In the genomic region with DNA sequence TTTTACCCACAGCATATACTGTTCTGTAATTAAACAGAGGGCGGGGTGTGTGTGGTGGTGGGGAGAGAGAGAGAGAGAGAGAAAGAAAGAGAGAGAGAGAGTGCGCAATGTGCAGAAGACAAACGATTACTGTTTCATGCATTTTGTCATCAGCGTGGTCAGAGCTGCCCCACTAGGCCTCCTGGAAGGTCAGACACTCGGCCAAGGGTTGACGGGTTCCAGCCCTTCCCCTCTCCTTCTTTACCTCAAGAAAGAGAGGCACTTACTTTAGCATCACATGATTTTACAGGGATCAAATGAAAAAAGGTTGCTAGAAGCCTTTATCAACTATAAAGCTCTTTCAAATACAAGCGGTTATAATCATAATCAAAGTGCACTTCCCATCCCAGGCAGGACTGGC, we compare ENCODE assay signal across 12 cellular contexts.
DNase-seq lines count a peak whose midpoint lies in the region; ATAC-seq and TF ChIP-seq lines count a peak whose summit lies in the region.
"Had no signal": no experiment of that assay in that cellular context is flagged by ENCODE, and none has a peak within 500 bp of the region (broad histone marks: within the 10 kb centered on the region; RNA-seq: fewer than 3 reads in every experiment).

No MANE protein-coding gene starts in this region.

- 72 to 77% methylated on average over 7 of the region's 7 CpGs for WGBS in heart right ventricle, 2 donors
- no CpG with 5 or more reads among the region's 7 CpGs for WGBS in trophoblast cell (ENCODE audit: extremely low coverage, insufficient coverage, insufficient read length)

- H2AK5ac ChIP-seq in trophoblast cell (ENCODE audit: low read length): no peak overlapping the region

- no peaks in the 10 kb centered on the region for H3K9me3 ChIP-seq in heart right ventricle
- H3K9me3 ChIP-seq in trophoblast cell (ENCODE audit: insufficient read depth, low read depth, low read length): no peaks in the 10 kb centered on the region
- H3K9me3 ChIP-seq: colonic mucosa, left lung had no signal

- H3K27ac ChIP-seq in heart right ventricle: peak overlapping the region in 8 of 10 donors; percentile 7 to 90 (median 85)
- no peak overlapping the region for H3K27ac ChIP-seq in trophoblast cell (ENCODE audit: low read depth, low read length)
- H3K27ac ChIP-seq: colonic mucosa, left lung had no signal

- no peak overlapping the region for H2BK5ac ChIP-seq in trophoblast cell (ENCODE audit: low read depth, low read length, poor library complexity)

- H2AFZ ChIP-seq in trophoblast cell (ENCODE audit: insufficient read depth, low read length, poor library complexity): peak overlapping the region; percentile 87

- intact Hi-C loops in heart right ventricle (cut with DNase I): loop anchor here in 3 of 10 donors (5.0 to 10.0 kb wide), 2 partner anchors 65 to 483 kb away; no protein-coding TSS in a partner anchor

- peaks cover 12% of the 10 kb centered on the region for H3K4me1 Mint-ChIP-seq in WTC11

- no peak for ATAC-seq in WTC11
- peak in 2 of 8 donors; percentile 31 to 39 for ATAC-seq in heart right ventricle
- no peak for ATAC-seq in HG02973 (IDR thresholded peaks at IDR 0.05; ENCODE audit: unreplicated experiment)

- CTCF ChIA-PET in WTC11 (lab: Charles Lee): interaction anchor here (0.6 to 2.1 kb wide), 3 partner anchors 68 to 379 kb away, joined by 3 to 16 read pairs (median 3); no protein-coding TSS in a partner anchor

- peaks cover 9% of the 10 kb centered on the region for H3K9me3 Mint-ChIP-seq in WTC11

- H3K14ac ChIP-seq in trophoblast cell (ENCODE audit: low read length): peak overlapping the region; percentile 18

- H3K79me1 ChIP-seq in trophoblast cell (ENCODE audit: low read length): peaks cover 2% of the 10 kb centered on the region

- H3K4me3 ChIP-seq in AG10803 (ENCODE audit: low read length): peak overlapping the region; percentile 63
- peak overlapping the region in 8 of 10 donors; percentile 41 to 61 (median 56) for H3K4me3 ChIP-seq in heart right ventricle
- H3K4me3 ChIP-seq in trophoblast cell (ENCODE audit: low read depth, low read length): no peak overlapping the region
- H3K4me3 ChIP-seq: colonic mucosa had no signal

- peak overlapping the region; percentile 59 for H2BK12ac ChIP-seq in trophoblast cell (ENCODE audit: low read length)

- H3K9ac ChIP-seq in trophoblast cell (ENCODE audit: low read length): no peak overlapping the region

- H3K23ac ChIP-seq in trophoblast cell (ENCODE audit: low read length): no peak overlapping the region

- DNase-seq in AG10803 (ENCODE audit: low read depth) (no peak), WTC11 (ENCODE audit: low spot score) (no peak), heart right ventricle (no peak), trophoblast cell (no peak), NCI-H2227 treated with DMSO at 0.1 percent for 48 hours (lab: John Stamatoyannopoulos, UW) (no peak), hepatic stellate cell (ENCODE audit: low spot score) (no peak), NOMO-1 treated with DMSO at 0.1 percent for 48 hours (lab: John Stamatoyannopoulos, UW; ENCODE audit: unreplicated experiment) (no peak)
- DNase-seq: CD4-positive, alpha-beta T cell; stimulated activated CD4-positive, alpha-beta T cell treated with anti-CD3 and anti-CD28 coated beads, Interleukin-4, amount 100 ng/mL, for 1 hour had no signal

- H3K36me3 Mint-ChIP-seq in WTC11: no peaks in the 10 kb centered on the region; the same call in 1 of the 2 replicates

- peak overlapping the region; percentile 60 for H3K4me2 ChIP-seq in trophoblast cell (ENCODE audit: low read length)

- H3K27me3 Mint-ChIP-seq in WTC11 (ENCODE audit: low read depth): peaks cover 34% of the 10 kb centered on the region

- TF ChIP-seq CTCF in AG10803 (conservative IDR thresholded peaks at IDR 0.05; ENCODE audit: low read length): no peak
- no peak for TF ChIP-seq CTCF in WTC11 (IDR thresholded peaks at IDR 0.05)
- no peak for TF ChIP-seq CTCF in heart right ventricle (IDR thresholded peaks at IDR 0.05)

- H4K12ac ChIP-seq in trophoblast cell (ENCODE audit: low read depth, low read length): peak overlapping the region; percentile 28

- peak overlapping the region; percentile 66 for H4K91ac ChIP-seq in trophoblast cell (ENCODE audit: low read depth, low read length)

- peak overlapping the region; percentile 9 for H3K18ac ChIP-seq in trophoblast cell (ENCODE audit: low read length)

- H3K79me2 ChIP-seq in trophoblast cell (ENCODE audit: control insufficient read depth, insufficient read depth, low read length, poor library complexity): no peaks in the 10 kb centered on the region

- no peak overlapping the region for H3K27ac Mint-ChIP-seq in WTC11
- H3K27ac Mint-ChIP-seq: CD4-positive, alpha-beta T cell had no signal

- peak overlapping the region; percentile 61 for H4K8ac ChIP-seq in trophoblast cell (ENCODE audit: low read depth, low read length)

- peak overlapping the region; percentile 70 for H3K4me3 Mint-ChIP-seq in WTC11
- H3K4me3 Mint-ChIP-seq: CD4-positive, alpha-beta T cell had no signal

- H3K27me3 ChIP-seq in heart right ventricle: peaks cover 0 to 24% (median 0%) of the 10 kb centered on the region in 7 donors
- H3K27me3 ChIP-seq in trophoblast cell (ENCODE audit: insufficient read depth, low read length): peaks cover 3% of the 10 kb centered on the region
- H3K27me3 ChIP-seq: colonic mucosa had no signal

- POLR2A ChIA-PET in WTC11 (lab: Charles Lee): interaction anchor here (0.6 to 1.0 kb wide), 4 partner anchors 34 to 830 kb away, joined by 3 to 7 read pairs (median 4); no protein-coding TSS in a partner anchor

- no peak overlapping the region for H3K4ac ChIP-seq in trophoblast cell (ENCODE audit: low read depth, low read length)

- H3K4me1 ChIP-seq in heart right ventricle (peaks cover 0 to 22% (median 16%) of the 10 kb centered on the region in 9 donors), trophoblast cell (ENCODE audit: control insufficient read depth in 1 of 2, insufficient read depth in 2 of 2, low read length in 2 of 2) (peaks cover 6 to 8% of the 10 kb centered on the region in 2 experiments)
- H3K4me1 ChIP-seq: colonic mucosa had no signal

- H3K36me3 ChIP-seq in heart right ventricle (no peaks in the 10 kb centered on the region), trophoblast cell (ENCODE audit: control insufficient read depth in 1 of 2, insufficient read depth in 2 of 2, low read length in 2 of 2) (no peaks in the 10 kb centered on the region)
- H3K36me3 ChIP-seq: colonic mucosa, left lung had no signal

- peak overlapping the region; percentile 74 for H2BK120ac ChIP-seq in trophoblast cell (ENCODE audit: insufficient read depth, low read length, poor library complexity)

TF ChIP-seq in WTC11, 78 proteins besides CTCF, POLR2A, EP300 and RAD21:
- TF ChIP-seq CREM (CRISPR knock-in tag; IDR thresholded peaks at IDR 0.05): no peak
- TF ChIP-seq, protein P1, sequence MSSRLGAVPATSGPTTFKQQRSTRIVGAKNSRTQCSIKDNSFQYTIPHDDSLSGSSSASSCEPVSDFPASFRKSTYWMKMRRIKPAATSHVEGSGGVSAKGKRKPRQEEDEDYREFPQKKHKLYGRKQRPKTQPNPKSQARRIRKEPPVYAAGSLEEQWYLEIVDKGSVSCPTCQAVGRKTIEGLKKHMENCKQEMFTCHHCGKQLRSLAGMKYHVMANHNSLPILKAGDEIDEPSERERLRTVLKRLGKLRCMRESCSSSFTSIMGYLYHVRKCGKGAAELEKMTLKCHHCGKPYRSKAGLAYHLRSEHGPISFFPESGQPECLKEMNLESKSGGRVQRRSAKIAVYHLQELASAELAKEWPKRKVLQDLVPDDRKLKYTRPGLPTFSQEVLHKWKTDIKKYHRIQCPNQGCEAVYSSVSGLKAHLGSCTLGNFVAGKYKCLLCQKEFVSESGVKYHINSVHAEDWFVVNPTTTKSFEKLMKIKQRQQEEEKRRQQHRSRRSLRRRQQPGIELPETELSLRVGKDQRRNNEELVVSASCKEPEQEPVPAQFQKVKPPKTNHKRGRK (CRISPR knock-in tag; IDR thresholded peaks at IDR 0.05; ENCODE audit: borderline replicate concordance): no peak
